In genomic region chr12:89236748-89237428, GRCh38 we compare ENCODE assay signal across 14 cellular contexts.
DNase-seq lines count a peak whose midpoint lies in the region; FAIRE-seq and TF ChIP-seq lines count a peak whose summit lies in the region.
"Had no signal": no experiment of that assay in that cellular context is flagged by ENCODE, and none has a peak within 500 bp of the region (broad histone marks: within the 10 kb centered on the region; RNA-seq: fewer than 3 reads in every experiment).

No MANE protein-coding gene starts in this region.

- TF ChIP-seq CTCF in PC-9 (conservative IDR thresholded peaks at IDR 0.05) (no peak), fibroblast of pulmonary artery (IDR thresholded peaks at IDR 0.05; ENCODE audit: low read length, missing control alignments) (no peak)

- peaks cover 22% of the 10 kb centered on the region for H3F3A ChIP-seq in PC-9 (ENCODE audit: insufficient read depth, low read depth)

- no peaks in the 10 kb centered on the region for H3K36me3 ChIP-seq in PC-9 (ENCODE audit: low read depth)
- H3K36me3 ChIP-seq: right atrium auricular region, tibial nerve had no signal

- H3K4me3 ChIP-seq in PC-9 (peak overlapping the region; percentile 26; the same call in 1 of the 2 replicates), fibroblast of pulmonary artery (replicated peaks; ENCODE audit: low read depth, low read length) (no peak overlapping the region)
- H3K4me3 ChIP-seq: coronary artery, right atrium auricular region, tibial nerve had no signal

- H3K27ac ChIP-seq in PC-9, result peak overlapping the region; percentile 87
- H3K27ac ChIP-seq: coronary artery, right atrium auricular region, tibial nerve had no signal

- DNase-seq in AML-193 (lab: John Stamatoyannopoulos, UW) (peak; percentile 5 to 23), H54 (ENCODE audit: insufficient read length, low spot score) (no peak), PC-9 (peak; percentile 28 to 96), fibroblast of pulmonary artery (ENCODE audit: low read depth) (peak; percentile 70), inferior parietal cortex (ENCODE audit: extremely low spot score) (no peak), GDM1 (lab: John Stamatoyannopoulos, UW) (no peak), DMS 273 (lab: John Stamatoyannopoulos, UW; ENCODE audit: unreplicated experiment) (no peak), NCI-H146 treated with DMSO at 0.1 percent for 48 hours (lab: John Stamatoyannopoulos, UW; ENCODE audit: unreplicated experiment) (no peak)
- DNase-seq: activated T-cell treated with anti-CD3 and anti-CD28 coated beads, Interleukin-2, amount 50 U/mL, for 24 hours; NCI-H1694; T1000 had no signal

- CTCF ChIA-PET in PC-9 (lab: Charles Lee), result interaction anchor here (0.5 kb wide), 1 partner anchor 100 kb away, joined by 5 read pairs; no protein-coding TSS in a partner anchor

- BruUV-seq in PC-9 (replicated peaks; lab: Mats Ljungman, UMichigan), result no TSS peak

- peaks cover 37% of the 10 kb centered on the region for H3K4me1 ChIP-seq in PC-9 (replicated peaks; ENCODE audit: insufficient read depth)

- H3K9me2 ChIP-seq in PC-9 (ENCODE audit: insufficient read depth), result no peaks in the 10 kb centered on the region

- POLR2A ChIA-PET in PC-9 (lab: Charles Lee; ENCODE audit: unreplicated experiment), result interaction anchor here (0.6 to 1.1 kb wide), 4 partner anchors 107 to 1279 kb away, joined by 3 to 10 read pairs (median 4); partner anchors contain the start of gene DUSP6

- H2AFZ ChIP-seq in PC-9, result 0 out of 2 replicates have a peak overlapping the region, but pooled peaks have one; percentile 10

- FAIRE-seq in H54 (lab: Jason Lieb, UNC), result peak; percentile 70

- TF ChIP-seq POLR2A in H54 (IDR thresholded peaks at IDR 0.05; ENCODE audit: low read depth, low read length), result no peak

- H3K9me3 ChIP-seq in PC-9 (ENCODE audit: insufficient read depth, low read depth), result peaks cover 16% of the 10 kb centered on the region

- H3K4me2 ChIP-seq in PC-9, result peak overlapping the region; percentile 70

- H3K79me2 ChIP-seq in PC-9 (ENCODE audit: low read depth), result no peaks in the 10 kb centered on the region

- no peaks in the 10 kb centered on the region for H4K20me1 ChIP-seq in PC-9 (ENCODE audit: insufficient read depth)

- no peaks in the 10 kb centered on the region for H3K27me3 ChIP-seq in PC-9 (ENCODE audit: insufficient read depth, low read depth)
- H3K27me3 ChIP-seq: right atrium auricular region, tibial nerve had no signal

- intact Hi-C loops in PC-9 (cut with micrococcal nuclease; ENCODE audit: unreplicated experiment), result loop anchor here (1.0 kb wide), 3 partner anchors 11 to 120 kb away; partner anchors contain the start of gene DUSP6

Comparison
In these comparisons a context has a peak if more than half of its experiments do, and no peak if none do; other contexts are left out.
1. DNase-seq: peak in AML-193 (2 of 2), PC-9 (2 of 2) and fibroblast of pulmonary artery (single experiment); none in H54 (single experiment), inferior parietal cortex (single experiment), GDM1 (single experiment), DMS 273 (single experiment) and NCI-H146 treated with DMSO at 0.1 percent for 48 hours (single experiment).